ENCODE assay signal across 12 cellular contexts in genomic region chr17:27256225-27257030, GRCh38. TPM values are rescaled to one million over a fixed set of nuclear protein-coding genes. Genes with fewer than 3 reads are reported as not detected.
A peak's percentile ranks its signal among the peaks of the same experiment; 100 is the strongest.
DNase-seq lines count a peak whose midpoint lies in the region; ATAC-seq, FAIRE-seq and TF ChIP-seq lines count a peak whose summit lies in the region.
"Had no signal": no experiment of that assay in that cellular context is flagged by ENCODE, and none has a peak within 500 bp of the region (broad histone marks: within the 10 kb centered on the region; RNA-seq: fewer than 3 reads in every experiment).

No MANE protein-coding gene starts in this region.

- FAIRE-seq in kidney (lab: Jason Lieb, UNC), result no peak

- ATAC-seq in GM19324 (IDR thresholded peaks at IDR 0.05; ENCODE audit: low FRiP score, unreplicated experiment) (no peak), HG02798 (IDR thresholded peaks at IDR 0.05; ENCODE audit: poor library complexity, unreplicated experiment) (no peak)
- ATAC-seq: WTC11 had no signal

- intact Hi-C loops in prostate gland (cut with DNase I), result no loop called here
- intact Hi-C loops in adrenal gland (cut with DNase I), result no loop called here
- intact Hi-C loops in kidney (cut with DNase I), result no loop called here

- TF ChIP-seq CTCF in fibroblast of the aortic adventitia (IDR thresholded peaks at IDR 0.05; ENCODE audit: insufficient read depth, low read length) (no peak), prostate gland (IDR thresholded peaks at IDR 0.05) (no peak), adrenal gland (IDR thresholded peaks at IDR 0.05) (no peak), kidney (IDR thresholded peaks at IDR 0.05; ENCODE audit: borderline replicate concordance, extremely low read depth, insufficient read depth) (no peak)

- H3K36me3 ChIP-seq in prostate gland (no peaks in the 10 kb centered on the region), adrenal gland (replicated peaks in 1 of 2) (no peaks in the 10 kb centered on the region), kidney (ENCODE audit: control insufficient read depth in 1 of 2, insufficient read depth in 2 of 2, low read length in 2 of 2) (no peaks in the 10 kb centered on the region)

- H3K27me3 ChIP-seq in prostate gland (replicated peaks; ENCODE audit: insufficient read depth) (no peaks in the 10 kb centered on the region), adrenal gland (no peaks in the 10 kb centered on the region)

- H3K4me3 ChIP-seq in fibroblast of the aortic adventitia (ENCODE audit: low read depth, low read length), result no peak overlapping the region
- H3K4me3 ChIP-seq in prostate gland, result no peak overlapping the region
- no peak overlapping the region for H3K4me3 ChIP-seq in adrenal gland
- no peak overlapping the region for H3K4me3 ChIP-seq in kidney (ENCODE audit: low read length in 2 of 2)

- peak overlapping the region; percentile 23 to 56 for H3K27ac ChIP-seq in prostate gland
- H3K27ac ChIP-seq in adrenal gland, result peak overlapping the region in 2 of 5 donors; percentile 43 to 62
- peak overlapping the region in 1 of 2 donors; percentile 60 for H3K27ac ChIP-seq in kidney (ENCODE audit: low read depth in 2 of 2, low read length in 2 of 2)

- H3K9ac ChIP-seq in kidney (ENCODE audit: low read length in 2 of 2), result no peak overlapping the region

- in situ Hi-C loops in SK-MEL-5 (cut with HindIII; ENCODE audit: low pct_unique_long_range_greater_than_20kb, low sequenced_read_pairs), result no loop called here

- no peak for TF ChIP-seq POLR2A in prostate gland (IDR thresholded peaks at IDR 0.05)
- no peak for TF ChIP-seq POLR2A in adrenal gland (IDR thresholded peaks at IDR 0.05)

- no peaks in the 10 kb centered on the region for H3K9me3 ChIP-seq in prostate gland
- H3K9me3 ChIP-seq in adrenal gland (replicated peaks in 1 of 3), result no peaks in the 10 kb centered on the region
- no peaks in the 10 kb centered on the region for H3K9me3 ChIP-seq in kidney (ENCODE audit: control insufficient read depth in 1 of 2, low read length in 2 of 2)

- H3K4me1 ChIP-seq in prostate gland (replicated peaks) (no peaks in the 10 kb centered on the region), adrenal gland (replicated peaks in 1 of 2) (peaks cover 0 to 4% of the 10 kb centered on the region in 2 donors), kidney (ENCODE audit: control insufficient read depth in 1 of 2, insufficient read depth in 1 of 2, low read depth in 1 of 2, low read length in 2 of 2) (peaks cover 0 to 5% of the 10 kb centered on the region in 2 donors)

- WGBS in prostate gland, result 39% methylated on average over 5 of the region's 5 CpGs
- WGBS in adrenal gland, 4 donors, result 62 to 76% (median 70%) methylated on average over 5 of the region's 5 CpGs

- DNase-seq in AG08395 (ENCODE audit: low spot score) (peak; percentile 45), SK-MEL-5 (ENCODE audit: low read depth, low spot score) (peak; percentile 83), fibroblast of the aortic adventitia (ENCODE audit: low read depth) (peak; percentile 94), prostate gland (ENCODE audit: low spot score) (no peak), adrenal gland (no peak), kidney (no peak)
- DNase-seq: activated gamma-delta T cell; NCI-H2081; stimulated activated CD4-positive, alpha-beta T cell treated with anti-CD3 and anti-CD28 coated beads, Interleukin-4, amount 100 ng/mL, for 24 hours had no signal

RNA-seq across cellular contexts. Expression of gene WSB1, which starts 37.5 kb away (rescaled TPM):
- 88.0 and 95.3 TPM in 2 replicates for total RNA-seq in SK-MEL-5 (2014; rRNA removed; shearing (Covaris generic))
- 76.0 and 127 TPM in 2 replicates for polyA plus RNA-seq in SK-MEL-5 (2015; cell fraction: cytosol; rRNA removed)
- 431 and 432 TPM in 2 replicates for polyA plus RNA-seq in SK-MEL-5 (2015; cell fraction: nucleus; rRNA removed)
- total RNA-seq in fibroblast of the aortic adventitia (ENCODE audit: low replicate concordance) (99.0 and 177 TPM in 2 replicates), prostate gland (100 to 1,000 TPM in 1 of 2 donors, 10 to 100 TPM in 1; 45.7 to 116 TPM), adrenal gland (100 to 1,000 TPM in 4 of 8 donors, 10 to 100 TPM in 4; 27.5 to 147 (median 100) TPM), kidney (195 TPM)
- polyA plus RNA-seq in adrenal gland (10 to 100 TPM; 51.0 to 77.5 (median 76.7) TPM), kidney (ENCODE audit: insufficient read depth, low read depth, low replicate concordance) (59.8 TPM)

Comparison
In these comparisons a context has a peak if more than half of its experiments do, and no peak if none do; other contexts are left out.
1. DNase-seq: peak in AG08395 (single experiment), SK-MEL-5 (single experiment) and fibroblast of the aortic adventitia (single experiment); none in prostate gland (single experiment), adrenal gland (0 of 7) and kidney (single experiment).